8 cellular contexts compared by ENCODE assay signal in the genomic region with DNA sequence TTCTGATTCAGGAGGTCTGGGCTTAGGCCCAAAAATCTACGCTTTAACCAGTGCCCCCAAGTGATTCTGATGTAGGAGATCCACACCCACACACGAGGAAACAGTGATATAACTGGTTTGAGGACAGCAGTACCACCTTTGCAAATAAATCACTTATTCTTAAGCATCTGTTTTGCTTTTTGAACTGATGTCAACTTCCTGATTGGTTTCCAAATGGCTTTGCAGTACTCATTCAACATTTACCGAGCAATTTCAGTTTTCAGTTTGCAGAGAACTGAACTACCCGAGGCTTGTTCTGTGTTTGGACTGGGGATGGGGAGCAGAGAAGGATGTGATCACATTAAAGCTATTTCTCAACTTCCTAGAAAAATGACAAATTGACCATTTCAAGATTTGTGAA. TPM values are rescaled to one million over a fixed set of nuclear protein-coding genes. Genes with fewer than 3 reads are reported as not detected.
A peak's percentile ranks its signal among the peaks of the same experiment; 100 is the strongest.
DNase-seq lines count a peak whose midpoint lies in the region; ATAC-seq and TF ChIP-seq lines count a peak whose summit lies in the region.

No MANE protein-coding gene starts in this region.

- ATAC-seq in GM18867 (IDR thresholded peaks at IDR 0.05; ENCODE audit: unreplicated experiment), result peak; percentile 31
- ATAC-seq in HG02852 (IDR thresholded peaks at IDR 0.05; ENCODE audit: unreplicated experiment), result peak; percentile 13
- ATAC-seq in GM21723 (IDR thresholded peaks at IDR 0.05; ENCODE audit: unreplicated experiment), result no peak
- ATAC-seq in foreskin keratinocyte, result no peak

- peaks cover 8% of the 10 kb centered on the region for H3K4me1 ChIP-seq in parathyroid adenoma
- no peaks in the 10 kb centered on the region for H3K4me1 ChIP-seq in foreskin keratinocyte

- DNase-seq in 8988T, result no peak
- no peak for DNase-seq in amniotic stem cell (lab: John Stamatoyannopoulos, UW)
- DNase-seq in foreskin keratinocyte, result no peak

- H3K4me3 ChIP-seq in SU-DHL-6 (ENCODE audit: insufficient read depth, low read length, poor library complexity, severe bottlenecking), result no peak overlapping the region
- no peak overlapping the region for H3K4me3 ChIP-seq in parathyroid adenoma (ENCODE audit: low read depth, low read length)

- H2AFZ ChIP-seq in SU-DHL-6 (ENCODE audit: low read depth, low read length, severe bottlenecking) (peak overlapping the region; percentile 92), parathyroid adenoma (peak overlapping the region; percentile 100)

- H3K9ac ChIP-seq in SU-DHL-6 (ENCODE audit: low read length) (no peak overlapping the region), parathyroid adenoma (no peak overlapping the region)

- no peak overlapping the region for H3K27ac ChIP-seq in SU-DHL-6 (ENCODE audit: low read depth, low read length)
- H3K27ac ChIP-seq in parathyroid adenoma, result no peak overlapping the region
- no peak overlapping the region for H3K27ac ChIP-seq in foreskin keratinocyte

- no peaks in the 10 kb centered on the region for H3K9me2 ChIP-seq in SU-DHL-6 (replicated peaks; ENCODE audit: insufficient read depth, low read length)

- TF ChIP-seq CTCF in SU-DHL-6 (IDR thresholded peaks at IDR 0.05; ENCODE audit: insufficient read depth, low read length, poor library complexity, severe bottlenecking) (no peak), parathyroid adenoma (IDR thresholded peaks at IDR 0.05) (no peak), foreskin keratinocyte (conservative IDR thresholded peaks at IDR 0.05) (no peak)

- H3K79me2 ChIP-seq in SU-DHL-6 (ENCODE audit: insufficient read depth, low read length) (peaks cover 7% of the 10 kb centered on the region; the same call in 1 of the 2 replicates), parathyroid adenoma (peaks cover 6% of the 10 kb centered on the region)

- H3K27me3 ChIP-seq in SU-DHL-6 (ENCODE audit: low read length) (no peaks in the 10 kb centered on the region), parathyroid adenoma (ENCODE audit: control insufficient read depth, insufficient read depth, low read length) (no peaks in the 10 kb centered on the region), foreskin keratinocyte (no peaks in the 10 kb centered on the region)

- 0 out of 2 replicates have a peak, but pooled peaks cover 10% of the 10 kb centered on the region for H3F3A ChIP-seq in SU-DHL-6 (ENCODE audit: insufficient read depth)

- H3K4me2 ChIP-seq in SU-DHL-6 (ENCODE audit: low read depth, low read length, poor library complexity, severe bottlenecking) (peak overlapping the region; percentile 79), parathyroid adenoma (ENCODE audit: low read length) (no peak overlapping the region)

- H3K9me3 ChIP-seq in SU-DHL-6 (ENCODE audit: insufficient read depth, low read length), result no peaks in the 10 kb centered on the region
- no peaks in the 10 kb centered on the region for H3K9me3 ChIP-seq in parathyroid adenoma (ENCODE audit: control insufficient read depth, low read length)

- H4K20me1 ChIP-seq in SU-DHL-6 (ENCODE audit: low read depth, low read length), result no peaks in the 10 kb centered on the region

- H3K36me3 ChIP-seq in SU-DHL-6 (ENCODE audit: low read length), result no peaks in the 10 kb centered on the region
- H3K36me3 ChIP-seq in parathyroid adenoma (ENCODE audit: control insufficient read depth, insufficient read depth, low read length), result no peaks in the 10 kb centered on the region

RNA-seq across cellular contexts. Expression of a gene that starts 1.1 kb away (rescaled TPM):
- 22.2 and 25.3 TPM in 2 replicates for total RNA-seq in foreskin keratinocyte
- polyA plus RNA-seq in foreskin keratinocyte, result 22.1 and 24.9 TPM in 2 replicates

Comparison
In these comparisons a context has a peak if more than half of its experiments do, and no peak if none do; other contexts are left out.
1. ATAC-seq: peak in GM18867 (single experiment) and HG02852 (single experiment); none in GM21723 (single experiment) and foreskin keratinocyte (single experiment).